Comparison of ENCODE assay signal across 9 cellular contexts in the genomic region with DNA sequence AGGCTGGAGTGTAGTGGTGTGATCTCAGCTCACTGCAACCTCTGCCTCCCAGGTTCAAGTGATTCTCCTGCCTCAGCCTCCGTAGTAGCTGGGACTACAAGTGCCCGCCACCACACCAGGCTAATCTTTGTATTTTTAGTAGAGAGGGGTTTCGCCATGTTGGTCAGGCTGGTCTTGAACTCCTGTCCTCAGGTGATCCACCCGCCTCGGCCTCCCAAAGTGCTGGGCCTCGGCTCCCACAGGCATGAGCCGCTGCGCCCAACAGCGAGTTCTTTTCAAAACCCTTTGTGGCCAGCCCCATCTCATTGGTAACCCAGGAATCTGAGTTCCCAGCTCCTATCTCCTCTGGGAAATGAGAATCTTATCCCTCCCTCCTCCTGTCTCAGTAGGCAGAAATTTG. TPM values are rescaled to one million over a fixed set of nuclear protein-coding genes. Genes with fewer than 3 reads are reported as not detected.
"Had no signal": no experiment of that assay in that cellular context is flagged by ENCODE, and none has a peak within 500 bp of the region (broad histone marks: within the 10 kb centered on the region; RNA-seq: fewer than 3 reads in every experiment).

No MANE protein-coding gene starts in this region.

RNA-seq across cellular contexts. Expression of gene OSCAR, which starts 0.7 kb away (rescaled TPM):
- total RNA-seq: SK-MEL-5 had no signal

RNA-seq across cellular contexts. Expression of gene TARM1, which starts 18.7 kb away (rescaled TPM):
- total RNA-seq: activated B cell treated with CpG ODN at 0.5 μM for 24 hours; activated CD4-positive, alpha-beta memory T cell treated with anti-CD3 and anti-CD28 coated beads, Interleukin-2, amount 10 ng/mL, durations not matched to agents 7 days and 5 days; activated CD8-positive, alpha-beta memory T cell treated with anti-CD3 and anti-CD28 coated beads, Interleukin-2, amount 10 ng/mL, durations not matched to agents 7 days and 5 days; NCI-H460; Peyer's patch; Right ventricle myocardium inferior; SK-MEL-5; T-cell; T-helper 17 cell had no signal
